Comparison of ENCODE assay signal across 1 cellular context in the genomic region with DNA sequence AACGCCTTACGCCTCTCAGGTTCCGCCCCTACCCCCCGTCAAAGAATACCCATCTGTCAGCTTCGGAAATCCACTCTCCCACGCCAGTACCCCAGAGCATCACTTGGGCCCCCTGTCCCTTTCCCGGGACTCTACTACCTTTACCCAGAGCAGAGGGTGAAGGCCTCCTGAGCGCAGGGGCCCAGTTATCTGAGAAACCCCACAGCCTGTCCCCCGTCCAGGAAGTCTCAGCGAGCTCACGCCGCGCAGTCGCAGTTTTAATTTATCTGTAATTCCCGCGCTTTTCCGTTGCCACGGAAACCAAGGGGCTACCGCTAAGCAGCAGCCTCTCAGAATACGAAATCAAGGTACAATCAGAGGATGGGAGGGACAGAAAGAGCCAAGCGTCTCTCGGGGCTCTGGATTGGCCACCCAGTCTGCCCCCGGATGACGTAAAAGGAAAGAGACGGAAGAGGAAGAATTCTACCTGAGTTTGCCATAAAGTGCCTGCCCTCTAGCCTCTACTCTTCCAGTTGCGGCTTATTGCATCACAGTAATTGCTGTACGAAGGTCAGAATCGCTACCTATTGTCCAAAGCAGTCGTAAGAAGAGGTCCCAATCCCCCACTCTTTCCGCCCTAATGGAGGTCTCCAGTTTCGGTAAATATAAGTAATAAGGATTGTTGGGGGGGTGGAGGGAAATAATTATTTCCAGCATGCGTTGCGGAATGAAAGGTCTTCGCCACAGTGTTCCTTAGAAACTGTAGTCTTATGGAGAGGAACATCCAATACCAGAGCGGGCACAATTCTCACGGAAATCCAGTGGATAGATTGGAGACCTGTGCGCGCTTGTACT.
A peak's percentile ranks its signal among the peaks of the same experiment; 100 is the strongest.
TF ChIP-seq lines count a peak whose summit lies in the region.

A gene (minus strand): TSS at position 232 of the 834 bp plus-strand sequence. CDS start 1,268 bp downstream, outside the sequence.

TF ChIP-seq in HCT116, 20 proteins besides CTCF, POLR2A, EP300 and RAD21 (continued from another document):
- TF ChIP-seq SRF (IDR thresholded peaks at IDR 0.05; ENCODE audit: low read depth) (peak; percentile 93), EGR1 (IDR thresholded peaks at IDR 0.05; ENCODE audit: low read depth) (peak; percentile 86), SIN3A (IDR thresholded peaks at IDR 0.05; ENCODE audit: low read depth) (peak; percentile 99)
- TF ChIP-seq, protein P1, sequence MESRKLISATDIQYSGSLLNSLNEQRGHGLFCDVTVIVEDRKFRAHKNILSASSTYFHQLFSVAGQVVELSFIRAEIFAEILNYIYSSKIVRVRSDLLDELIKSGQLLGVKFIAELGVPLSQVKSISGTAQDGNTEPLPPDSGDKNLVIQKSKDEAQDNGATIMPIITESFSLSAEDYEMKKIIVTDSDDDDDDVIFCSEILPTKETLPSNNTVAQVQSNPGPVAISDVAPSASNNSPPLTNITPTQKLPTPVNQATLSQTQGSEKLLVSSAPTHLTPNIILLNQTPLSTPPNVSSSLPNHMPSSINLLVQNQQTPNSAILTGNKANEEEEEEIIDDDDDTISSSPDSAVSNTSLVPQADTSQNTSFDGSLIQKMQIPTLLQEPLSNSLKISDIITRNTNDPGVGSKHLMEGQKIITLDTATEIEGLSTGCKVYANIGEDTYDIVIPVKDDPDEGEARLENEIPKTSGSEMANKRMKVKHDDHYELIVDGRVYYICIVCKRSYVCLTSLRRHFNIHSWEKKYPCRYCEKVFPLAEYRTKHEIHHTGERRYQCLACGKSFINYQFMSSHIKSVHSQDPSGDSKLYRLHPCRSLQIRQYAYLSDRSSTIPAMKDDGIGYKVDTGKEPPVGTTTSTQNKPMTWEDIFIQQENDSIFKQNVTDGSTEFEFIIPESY (IDR thresholded peaks at IDR 0.05; ENCODE audit: extremely low read depth, insufficient replicate concordance, low read length): peak; percentile 63
- TF ChIP-seq, protein P2, sequence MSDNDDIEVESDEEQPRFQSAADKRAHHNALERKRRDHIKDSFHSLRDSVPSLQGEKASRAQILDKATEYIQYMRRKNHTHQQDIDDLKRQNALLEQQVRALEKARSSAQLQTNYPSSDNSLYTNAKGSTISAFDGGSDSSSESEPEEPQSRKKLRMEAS (IDR thresholded peaks at IDR 0.05): peak; percentile 80
